In the genomic region with DNA sequence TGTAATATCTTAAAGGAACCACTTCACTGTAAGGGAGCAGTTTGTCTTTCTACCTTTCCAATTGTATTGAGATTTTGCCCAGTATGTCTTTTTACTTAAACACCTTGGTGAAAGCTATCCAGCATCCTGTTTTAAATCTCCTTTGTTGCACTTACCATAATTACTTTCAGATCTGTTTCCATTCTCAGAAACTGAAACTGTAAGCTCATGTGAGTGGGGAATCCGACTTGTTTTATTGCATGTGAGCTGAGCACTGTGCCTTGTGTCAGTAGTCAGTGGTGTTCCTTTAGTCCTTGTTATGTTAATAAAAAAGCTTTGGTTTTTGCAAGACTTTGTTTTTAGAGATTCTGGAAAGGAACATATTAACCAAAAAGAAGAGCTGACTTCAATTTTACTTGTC, we compare ENCODE assay signal across 10 cellular contexts. TPM values are rescaled to one million over a fixed set of nuclear protein-coding genes. Genes with fewer than 3 reads are reported as not detected.
DNase-seq lines count a peak whose midpoint lies in the region; ATAC-seq and TF ChIP-seq lines count a peak whose summit lies in the region.
"Had no signal": no experiment of that assay in that cellular context is flagged by ENCODE, and none has a peak within 500 bp of the region (broad histone marks: within the 10 kb centered on the region; RNA-seq: fewer than 3 reads in every experiment).

No MANE protein-coding gene starts in this region.

- TF ChIP-seq CTCF in brain (conservative IDR thresholded peaks at IDR 0.05) (no peak), tibial artery (IDR thresholded peaks at IDR 0.05) (no peak)

- intact Hi-C loops in tibial artery (cut with DNase I; ENCODE audit: low total_unique reads) = no loop called here

- no peaks in the 10 kb centered on the region for H3K27me3 ChIP-seq in tibial artery
- H3K27me3 ChIP-seq: body of pancreas had no signal

- H3K4me1 Mint-ChIP-seq in activated CD8-positive, alpha-beta memory T cell treated with anti-CD3 and anti-CD28 coated beads, Interleukin-2, amount 10 ng/mL, durations not matched to agents 7 days and 5 days = peaks cover 20% of the 10 kb centered on the region
- H3K4me1 Mint-ChIP-seq in brain = peaks cover 50% of the 10 kb centered on the region

- CTCF ChIA-PET in activated CD8-positive, alpha-beta memory T cell treated with anti-CD3 and anti-CD28 coated beads, Interleukin-2, amount 10 ng/mL, durations not matched to agents 7 days and 5 days (lab: Charles Lee) = interaction anchor here (0.8 to 1.5 kb wide), 3 partner anchors 12 to 87 kb away, joined by 3 to 4 read pairs (median 3); no protein-coding TSS in a partner anchor

- peak overlapping the region; percentile 65 for H3K27ac Mint-ChIP-seq in activated CD8-positive, alpha-beta memory T cell treated with anti-CD3 and anti-CD28 coated beads, Interleukin-2, amount 10 ng/mL, durations not matched to agents 7 days and 5 days
- peak overlapping the region in 3 of 5 experiments; percentile 5 to 86 (median 84) for H3K27ac Mint-ChIP-seq in brain
- H3K27ac Mint-ChIP-seq: B cell had no signal

- no peaks in the 10 kb centered on the region for H3K27me3 Mint-ChIP-seq in activated CD8-positive, alpha-beta memory T cell treated with anti-CD3 and anti-CD28 coated beads, Interleukin-2, amount 10 ng/mL, durations not matched to agents 7 days and 5 days
- H3K27me3 Mint-ChIP-seq in brain = no peaks in the 10 kb centered on the region
- H3K27me3 Mint-ChIP-seq: B cell had no signal

- no peak for DNase-seq in activated CD8-positive, alpha-beta memory T cell treated with anti-CD3 and anti-CD28 coated beads, Interleukin-2, amount 10 ng/mL, durations not matched to agents 7 days and 5 days
- DNase-seq in activated CD8-positive, alpha-beta memory T cell treated with anti-CD3 and anti-CD28 coated beads, Interleukin-2, amount 50 U/mL, for 4 hours = no peak
- no peak for DNase-seq in tibial artery
- no peak for DNase-seq in stimulated activated CD4-positive, alpha-beta T cell treated with anti-CD3 and anti-CD28 coated beads, Interleukin-12 subunit alpha, Interleukin-12 subunit beta, amount 100 ng/mL, for 4 hours
- DNase-seq in stimulated activated CD4-positive, alpha-beta T cell treated with anti-CD3 and anti-CD28 coated beads, Interleukin-15, amount 100 ng/mL, for 24 hours = no peak
- DNase-seq in Kasumi-1 (lab: John Stamatoyannopoulos, UW) = no peak
- DNase-seq: body of pancreas had no signal

- peaks cover 2% of the 10 kb centered on the region for H3K36me3 Mint-ChIP-seq in activated CD8-positive, alpha-beta memory T cell treated with anti-CD3 and anti-CD28 coated beads, Interleukin-2, amount 10 ng/mL, durations not matched to agents 7 days and 5 days
- H3K36me3 Mint-ChIP-seq in brain = peaks cover 28% of the 10 kb centered on the region

- no peaks in the 10 kb centered on the region for H3K36me3 ChIP-seq in tibial artery

- peaks cover 0 to 98% (median 28%) of the 10 kb centered on the region in 4 donors for H3K4me1 ChIP-seq in tibial artery
- H3K4me1 ChIP-seq: body of pancreas had no signal

- H3K9me3 Mint-ChIP-seq in activated CD8-positive, alpha-beta memory T cell treated with anti-CD3 and anti-CD28 coated beads, Interleukin-2, amount 10 ng/mL, durations not matched to agents 7 days and 5 days (ENCODE audit: low read depth) = no peaks in the 10 kb centered on the region
- peaks cover 0 to 2% (median 0%) of the 10 kb centered on the region in 5 experiments for H3K9me3 Mint-ChIP-seq in brain

- ATAC-seq in activated CD8-positive, alpha-beta memory T cell treated with anti-CD3 and anti-CD28 coated beads, Interleukin-2, amount 10 ng/mL, durations not matched to agents 7 days and 5 days = peak; percentile 88
- ATAC-seq in HG03196 (IDR thresholded peaks at IDR 0.05; ENCODE audit: unreplicated experiment) = peak; percentile 59
- ATAC-seq: body of pancreas had no signal

- H3K4me3 Mint-ChIP-seq in activated CD8-positive, alpha-beta memory T cell treated with anti-CD3 and anti-CD28 coated beads, Interleukin-2, amount 10 ng/mL, durations not matched to agents 7 days and 5 days = peak overlapping the region; percentile 5
- H3K4me3 Mint-ChIP-seq in brain = peak overlapping the region; percentile 30 to 64 (median 40)
- H3K4me3 Mint-ChIP-seq: B cell had no signal

- H3K9me3 ChIP-seq in tibial artery = no peaks in the 10 kb centered on the region
- H3K9me3 ChIP-seq: body of pancreas had no signal

- H3K27ac ChIP-seq in tibial artery = peak overlapping the region; percentile 18 to 34
- H3K27ac ChIP-seq: body of pancreas had no signal

- H3K4me3 ChIP-seq in tibial artery = no peak overlapping the region
- H3K4me3 ChIP-seq: body of pancreas had no signal

RNA-seq across cellular contexts. Expression of a gene that starts 42.2 kb away (rescaled TPM):
- 10 to 100 TPM; 17.1 to 19.5 TPM for total RNA-seq in activated CD8-positive, alpha-beta memory T cell treated with anti-CD3 and anti-CD28 coated beads, Interleukin-2, amount 10 ng/mL, durations not matched to agents 7 days and 5 days
- polyA plus RNA-seq in brain (ENCODE audit: insufficient read depth, low read depth, low replicate concordance) = 7.2 TPM
